Comparison of ENCODE assay signal across 12 cellular contexts in genomic region chr3:49134471-49135265, GRCh38. TPM values are rescaled to one million over a fixed set of nuclear protein-coding genes. Genes with fewer than 3 reads are reported as not detected.
DNase-seq lines count a peak whose midpoint lies in the region; ATAC-seq and TF ChIP-seq lines count a peak whose summit lies in the region.
"Had no signal": no experiment of that assay in that cellular context is flagged by ENCODE, and none has a peak within 500 bp of the region (broad histone marks: within the 10 kb centered on the region; RNA-seq: fewer than 3 reads in every experiment).

No MANE protein-coding gene starts in this region.

- no peaks in the 10 kb centered on the region for H3K27me3 ChIP-seq in H9 (ENCODE audit: insufficient read depth, low read length)
- H3K27me3 ChIP-seq in gastroesophageal sphincter = peaks cover 9% of the 10 kb centered on the region
- H3K27me3 ChIP-seq in prostate gland (replicated peaks; ENCODE audit: insufficient read depth) = no peaks in the 10 kb centered on the region
- H3K27me3 ChIP-seq in aorta (ENCODE audit: control insufficient read depth in 1 of 2, insufficient read depth in 2 of 2, low read length in 1 of 2) = no peaks in the 10 kb centered on the region
- H3K27me3 ChIP-seq: ovary had no signal

- H3K56ac ChIP-seq in H9 (ENCODE audit: insufficient read length, low read depth, low read length) = no peak overlapping the region

- ATAC-seq in gastroesophageal sphincter = no peak
- ATAC-seq in aorta (ENCODE audit: low FRiP score) = no peak
- ATAC-seq: stimulated activated naive CD8-positive, alpha-beta T cell treated with anti-CD3 and anti-CD28 coated beads, Interleukin-15, Interleukin-2, amounts not matched to agents 100 U/mL and 50 U/mL, for 24 hours had no signal

- H3K79me1 ChIP-seq in H9 (ENCODE audit: insufficient read depth, low read depth, low read length, poor library complexity, severe bottlenecking) = no peaks in the 10 kb centered on the region

- H3K9me3 ChIP-seq in H9 (ENCODE audit: control insufficient read depth, low read depth, low read length) (no peaks in the 10 kb centered on the region), gastroesophageal sphincter (no peaks in the 10 kb centered on the region), prostate gland (no peaks in the 10 kb centered on the region), aorta (ENCODE audit: control insufficient read depth, low read length) (no peaks in the 10 kb centered on the region)
- H3K9me3 ChIP-seq: ovary had no signal

- no peak overlapping the region for H2AFZ ChIP-seq in H9 (ENCODE audit: low read length)

- no peak overlapping the region for H4K8ac ChIP-seq in H9 (replicated peaks; ENCODE audit: insufficient read length, low read depth, low read length)

- TF ChIP-seq POLR2A in gastroesophageal sphincter (IDR thresholded peaks at IDR 0.05) = no peak
- no peak for TF ChIP-seq POLR2A in prostate gland (IDR thresholded peaks at IDR 0.05)

- H3K4me2 ChIP-seq in H9 (ENCODE audit: insufficient read depth, insufficient read length, low read length) = no peak overlapping the region

- H3K27me3 Mint-ChIP-seq in H9 (ENCODE audit: low read depth) = peaks cover 15% of the 10 kb centered on the region

- no peak overlapping the region for H3K18ac ChIP-seq in H9 (ENCODE audit: insufficient read length, low read depth, low read length)

- no peak overlapping the region for H2BK5ac ChIP-seq in H9 (ENCODE audit: insufficient read length, low read length)

- TF ChIP-seq CTCF in H9 (conservative IDR thresholded peaks at IDR 0.05) = peak; percentile 30; the same call in 1 of the 3 replicates
- no peak for TF ChIP-seq CTCF in gastroesophageal sphincter (IDR thresholded peaks at IDR 0.05)
- no peak for TF ChIP-seq CTCF in prostate gland (IDR thresholded peaks at IDR 0.05)

- no peak overlapping the region for H3K14ac ChIP-seq in H9 (ENCODE audit: insufficient read depth, low read length)

- peak overlapping the region in 1 of 3 experiments; percentile 55; a peak in 2 of 7 replicates for H3K27ac Mint-ChIP-seq in H9

- peak overlapping the region; percentile 69 to 83 for H3K4me3 Mint-ChIP-seq in H9

- no peaks in the 10 kb centered on the region for H4K20me1 ChIP-seq in H9 (ENCODE audit: control insufficient read depth, insufficient read depth, insufficient read length)

- no peak overlapping the region for H4K5ac ChIP-seq in H9 (ENCODE audit: insufficient read length, low read depth, low read length)

- H3K36me3 Mint-ChIP-seq in H9 (ENCODE audit: insufficient read depth in 1 of 3, low read depth in 3 of 3) = no peaks in the 10 kb centered on the region

- no peak overlapping the region for H3T11ph ChIP-seq in H9 (ENCODE audit: low read length)

- H3K4me3 ChIP-seq in gastroesophageal sphincter (peak overlapping the region in 1 of 2 donors; percentile 78), prostate gland (no peak overlapping the region), aorta (ENCODE audit: low read length in 2 of 2) (no peak overlapping the region)

- no peak overlapping the region for H2BK12ac ChIP-seq in H9 (ENCODE audit: insufficient read length, low read depth, low read length)

- no peak overlapping the region for H2BK15ac ChIP-seq in H9 (ENCODE audit: low read depth, low read length)

- H2BK120ac ChIP-seq in H9 (ENCODE audit: low read depth, low read length, poor library complexity, severe bottlenecking) = no peak overlapping the region

- WGBS in H9 (ENCODE audit: extremely low coverage, insufficient read length, low lambda C conversion rate) = no CpG with 5 or more reads among the region's 3 CpGs
- WGBS in gastroesophageal sphincter (ENCODE audit: low coverage in 1 of 2), 2 donors = 0 to 100% methylated on average over 1 of the region's 3 CpGs
- 55% methylated on average over 3 of the region's 3 CpGs for WGBS in prostate gland
- WGBS in aorta, 2 donors = 66 to 70% methylated on average over 3 of the region's 3 CpGs

- no peak for TF ChIP-seq EP300 in gastroesophageal sphincter (IDR thresholded peaks at IDR 0.05)

- H3K27ac ChIP-seq in H9 (ENCODE audit: insufficient read length, low read depth, low read length) (no peak overlapping the region), gastroesophageal sphincter (peak overlapping the region in 3 of 4 donors; percentile 90 to 95 (median 91)), prostate gland (peak overlapping the region; percentile 81), aorta (ENCODE audit: low read depth in 1 of 2, low read length in 2 of 2) (no peak overlapping the region)

- peaks cover 0 to 19% of the 10 kb centered on the region in 2 donors for H3K36me3 ChIP-seq in gastroesophageal sphincter
- H3K36me3 ChIP-seq in prostate gland = no peaks in the 10 kb centered on the region
- H3K36me3 ChIP-seq in aorta (ENCODE audit: control insufficient read depth in 1 of 2, insufficient read depth in 2 of 2, low read length in 1 of 2) = no peaks in the 10 kb centered on the region
- H3K36me3 ChIP-seq: ovary had no signal

- no peak overlapping the region for H2AK5ac ChIP-seq in H9 (ENCODE audit: insufficient read length, low read length)

- H2BK20ac ChIP-seq in H9 (ENCODE audit: low read depth, low read length, poor library complexity, severe bottlenecking) = no peak overlapping the region

- no peaks in the 10 kb centered on the region for H3K79me2 ChIP-seq in H9 (ENCODE audit: insufficient read depth, low read length)

- H3K4me1 ChIP-seq in H9 (ENCODE audit: insufficient read depth, low read length) (peaks cover 2% of the 10 kb centered on the region; the same call in 1 of the 2 replicates), gastroesophageal sphincter (peaks cover 0 to 40% (median 24%) of the 10 kb centered on the region in 3 donors), prostate gland (replicated peaks) (peaks cover 5% of the 10 kb centered on the region), aorta (ENCODE audit: control insufficient read depth in 1 of 2, insufficient read depth in 2 of 2, low read length in 2 of 2) (peaks cover 0 to 3% of the 10 kb centered on the region in 2 donors)

- no peak overlapping the region for H3K9ac ChIP-seq in H9 (ENCODE audit: extremely low read depth, insufficient read length, low read length)

- H3K4me1 Mint-ChIP-seq in H9 = peaks cover 8 to 12% of the 10 kb centered on the region in 2 experiments; a peak in 3 of 4 replicates

- DNase-seq in H9 (no peak), SW480 (ENCODE audit: low spot score) (peak; percentile 41), prostate gland (ENCODE audit: low spot score) (no peak), NCI-H2029 (lab: John Stamatoyannopoulos, UW) (no peak), aorta (no peak), SIG-M5 (lab: John Stamatoyannopoulos, UW) (no peak)
- DNase-seq in activated CD4-positive, CD25-positive, alpha-beta regulatory T cell treated with anti-CD3 and anti-CD28 coated beads, Interleukin-2, amount 50 U/mL, for 72 hours = no peak
- DNase-seq: KG1; ovary; stimulated activated CD4-positive, alpha-beta T cell treated with anti-CD3 and anti-CD28 coated beads, Interleukin-2, amount 100 ng/mL, for 24 hours; stimulated activated naive CD8-positive, alpha-beta T cell treated with anti-CD3 and anti-CD28 coated beads, Interleukin-15, Interleukin-2, amounts not matched to agents 100 U/mL and 50 U/mL, for 24 hours had no signal

- no peaks in the 10 kb centered on the region for H3K9me3 Mint-ChIP-seq in H9

- no peak overlapping the region for H4K91ac ChIP-seq in H9 (ENCODE audit: insufficient read length, low read depth, low read length)

- intact Hi-C loops in prostate gland (cut with DNase I) = loop anchor here (5.0 to 10.0 kb wide), 2 partner anchors 42 to 1150 kb away; partner anchors contain the start of gene QRICH1
- intact Hi-C loops in aorta (cut with DNase I) = no loop called here

- peaks cover 15% of the 10 kb centered on the region for H3K23me2 ChIP-seq in H9 (ENCODE audit: insufficient read length, low read depth, low read length, poor library complexity, severe bottlenecking)

- no peak overlapping the region for H3K4ac ChIP-seq in H9 (ENCODE audit: low read depth, low read length)

- no peak overlapping the region for H3K23ac ChIP-seq in H9 (ENCODE audit: insufficient read length, low read depth, low read length)

RNA-seq across cellular contexts. Expression of gene LAMB2, which starts 1.8 kb away (rescaled TPM):
- 121 and 130 TPM in 2 replicates for total RNA-seq in H9 (2021)
- 100 to 1,000 TPM; 578 to 980 (median 645) TPM for total RNA-seq in gastroesophageal sphincter
- 100 to 1,000 TPM; 432 to 667 TPM for total RNA-seq in prostate gland
- total RNA-seq in aorta = 100 to 1,000 TPM; 362 to 707 TPM
- polyA plus RNA-seq in aorta = 1,000 to 10,000 TPM in 1 of 2 donors, 100 to 1,000 TPM in 1; 200 to 1,923 TPM

RNA-seq across cellular contexts. Expression of gene USP19, which starts 14.0 kb away (rescaled TPM):
- total RNA-seq in H9 (2021) (66.3 and 68.9 TPM in 2 replicates), gastroesophageal sphincter (100 to 1,000 TPM in 1 of 4 donors, 10 to 100 TPM in 3; 53.4 to 114 (median 76.4) TPM), prostate gland (10 to 100 TPM; 62.7 to 98.2 TPM), aorta (10 to 100 TPM; 40.3 to 54.8 TPM)
- polyA plus RNA-seq in aorta = 10 to 100 TPM; 22.7 to 31.0 TPM

RNA-seq across cellular contexts. Expression of gene QARS1, which starts 30.1 kb away (rescaled TPM):
- total RNA-seq in H9 (2021) (375 and 390 TPM in 2 replicates), gastroesophageal sphincter (100 to 1,000 TPM; 148 to 205 (median 183) TPM), prostate gland (100 to 1,000 TPM; 254 to 315 TPM), aorta (100 to 1,000 TPM; 127 to 164 TPM)
- polyA plus RNA-seq in aorta = 100 to 1,000 TPM; 142 to 267 TPM

RNA-seq across cellular contexts. Expression of gene CCDC71, which starts 31.5 kb away (rescaled TPM):
- total RNA-seq in H9 (2021) = 26.1 and 27.6 TPM in 2 replicates
- 10 to 100 TPM; 15.6 to 31.2 (median 25.3) TPM for total RNA-seq in gastroesophageal sphincter
- total RNA-seq in prostate gland = 10 to 100 TPM; 44.2 to 47.0 TPM
- total RNA-seq in aorta = 10 to 100 TPM; 13.2 to 16.6 TPM
- 10 to 100 TPM in 1 of 2 donors, 1 to 10 TPM in 1; 1.8 to 11.8 TPM for polyA plus RNA-seq in aorta

RNA-seq across cellular contexts. Expression of gene KLHDC8B, which starts 36.7 kb away (rescaled TPM):
- total RNA-seq in H9 (2021) (13.5 and 14.4 TPM in 2 replicates), gastroesophageal sphincter (100 to 1,000 TPM in 3 of 4 donors, 10 to 100 TPM in 1; 39.8 to 126 (median 114) TPM), prostate gland (10 to 100 TPM; 41.1 to 77.4 TPM), aorta (10 to 100 TPM; 27.0 to 40.2 TPM)
- 10 to 100 TPM; 16.0 to 31.3 TPM for polyA plus RNA-seq in aorta

Comparison
In these comparisons a context has a peak if more than half of its experiments do, and no peak if none do; other contexts are left out.
1. H3K27ac ChIP-seq: peak in gastroesophageal sphincter (3 of 4) and prostate gland (2 of 2); none in H9 (single experiment) and aorta (0 of 2).